23 cellular contexts compared by ENCODE assay signal in the genomic region with DNA sequence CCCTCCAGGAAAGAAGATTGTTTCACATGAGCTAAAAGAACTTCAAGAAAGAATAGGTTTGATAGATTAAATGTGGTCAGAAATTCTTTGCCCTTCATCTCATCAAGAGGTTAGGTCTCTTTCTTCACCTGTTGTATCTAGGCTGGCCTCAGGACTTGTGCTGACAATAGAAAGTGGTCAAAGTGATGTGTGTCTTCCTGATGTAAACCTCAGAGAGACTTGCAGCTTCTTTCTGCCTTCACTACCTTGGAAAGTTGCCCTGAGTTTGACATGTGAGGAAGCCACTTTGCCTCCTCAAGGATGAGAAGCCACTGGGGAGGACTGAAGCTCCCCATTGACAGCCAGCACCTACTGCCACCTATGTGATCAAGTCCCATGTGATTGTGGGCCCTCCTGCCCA.
"Had no signal": no experiment of that assay in that cellular context is flagged by ENCODE, and none has a peak within 500 bp of the region (broad histone marks: within the 10 kb centered on the region; RNA-seq: fewer than 3 reads in every experiment).

No MANE protein-coding gene starts in this region.

- DNase-seq: Kasumi-1; KG1; MM.1S; NCI-H1092 treated with DMSO at 0.1 percent for 48 hours; NCI-H1436; NCI-H187; NCI-H2029; NCI-H2081 treated with DMSO at 0.1 percent for 48 hours; NCI-H2171; NCI-H226; NCI-H446; NCI-H510A; NCI-H524 treated with DMSO at 0.1 percent for 48 hours; NCI-H69; NCI-H774; NK-92 treated with Interleukin-12 subunit alpha and Interleukin-12 subunit beta, amount 100 ng/mL, for 24 hours; PC-3; Peyer's patch; Right ventricle myocardium superior; SIG-M5; SW 1271 had no signal

- ATAC-seq: PC-3 had no signal

- H3K9me3 ChIP-seq: Peyer's patch, SJSA1 had no signal

- H3K36me3 ChIP-seq: Peyer's patch, SJSA1 had no signal

- H3K27me3 ChIP-seq: Peyer's patch, SJSA1 had no signal

- H3K4me1 ChIP-seq: Peyer's patch had no signal

- H3K4me3 ChIP-seq: Peyer's patch, SJSA1, SK-N-MC had no signal

- H3K27ac ChIP-seq: Peyer's patch, SJSA1, SK-N-MC had no signal
